Comparison of ENCODE assay signal across 22 cellular contexts in the genomic region with DNA sequence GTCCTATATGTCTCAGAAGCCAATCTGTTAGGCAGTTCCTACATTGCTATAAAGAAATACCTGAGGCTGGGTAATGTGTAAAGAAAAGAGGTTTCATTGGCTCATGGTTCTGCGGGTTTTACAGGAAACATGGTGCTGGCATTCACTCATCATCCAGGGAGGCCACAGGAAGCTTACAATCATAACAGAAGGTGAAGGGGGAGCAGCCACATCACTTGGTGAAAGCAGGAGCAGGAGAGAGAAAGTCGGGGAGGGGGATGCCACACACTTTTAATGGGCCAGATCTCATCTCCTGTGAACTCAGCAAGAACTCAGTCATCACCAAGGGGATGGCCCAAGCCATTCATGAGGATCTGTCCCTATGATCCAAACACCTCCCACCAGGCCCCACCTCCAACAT. TPM values are rescaled to one million over a fixed set of nuclear protein-coding genes. Genes with fewer than 3 reads are reported as not detected.
DNase-seq lines count a peak whose midpoint lies in the region; ATAC-seq, FAIRE-seq and TF ChIP-seq lines count a peak whose summit lies in the region.
"Had no signal": no experiment of that assay in that cellular context is flagged by ENCODE, and none has a peak within 500 bp of the region (broad histone marks: within the 10 kb centered on the region; RNA-seq: fewer than 3 reads in every experiment).

No MANE protein-coding gene starts in this region.

- H3K4me1 Mint-ChIP-seq in activated CD4-positive, alpha-beta memory T cell treated with anti-CD3 and anti-CD28 coated beads for 36 hours (ENCODE audit: low read depth): peaks cover 9% of the 10 kb centered on the region
- peaks cover 8% of the 10 kb centered on the region for H3K4me1 Mint-ChIP-seq in activated CD4-positive, alpha-beta memory T cell treated with anti-CD3 and anti-CD28 coated beads, Interleukin-2, amount 10 ng/mL, durations not matched to agents 7 days and 5 days
- H3K4me1 Mint-ChIP-seq in activated T-helper 17 cell treated with anti-CD3 and anti-CD28 coated beads, Interleukin-2, amount 50 U/mL, for 72 hours: peaks cover 6% of the 10 kb centered on the region
- H3K4me1 Mint-ChIP-seq in nephron progenitor cell: no peaks in the 10 kb centered on the region
- H3K4me1 Mint-ChIP-seq in activated T-cell treated with anti-CD3 and anti-CD28 coated beads, Interleukin-2, amount 50 U/mL, for 4 hours (ENCODE audit: low read depth): no peaks in the 10 kb centered on the region

- no peak for TF ChIP-seq POLR2A in GM12891 (IDR thresholded peaks at IDR 0.05; ENCODE audit: low read depth, low read length)

- intact Hi-C loops in activated CD4-positive, alpha-beta memory T cell treated with anti-CD3 and anti-CD28 coated beads for 36 hours (cut with micrococcal nuclease): no loop called here

- H3K4me3 Mint-ChIP-seq in activated CD4-positive, alpha-beta memory T cell treated with anti-CD3 and anti-CD28 coated beads for 36 hours: no peak overlapping the region
- no peak overlapping the region for H3K4me3 Mint-ChIP-seq in activated CD4-positive, alpha-beta memory T cell treated with anti-CD3 and anti-CD28 coated beads, Interleukin-2, amount 10 ng/mL, durations not matched to agents 7 days and 5 days
- H3K4me3 Mint-ChIP-seq in activated T-helper 17 cell treated with anti-CD3 and anti-CD28 coated beads, Interleukin-2, amount 50 U/mL, for 72 hours: no peak overlapping the region
- no peak overlapping the region for H3K4me3 Mint-ChIP-seq in nephron progenitor cell
- H3K4me3 Mint-ChIP-seq in activated T-cell treated with anti-CD3 and anti-CD28 coated beads, Interleukin-2, amount 50 U/mL, for 4 hours: no peak overlapping the region
- H3K4me3 Mint-ChIP-seq: CD14-positive monocyte; CD4-positive, alpha-beta T cell; CD8-positive, alpha-beta memory T cell had no signal

- no peak overlapping the region for H3K27ac Mint-ChIP-seq in activated CD4-positive, alpha-beta memory T cell treated with anti-CD3 and anti-CD28 coated beads for 36 hours
- no peak overlapping the region for H3K27ac Mint-ChIP-seq in activated CD4-positive, alpha-beta memory T cell treated with anti-CD3 and anti-CD28 coated beads, Interleukin-2, amount 10 ng/mL, durations not matched to agents 7 days and 5 days
- H3K27ac Mint-ChIP-seq in activated T-helper 17 cell treated with anti-CD3 and anti-CD28 coated beads, Interleukin-2, amount 50 U/mL, for 72 hours: peak overlapping the region; percentile 30
- peak overlapping the region; percentile 59 for H3K27ac Mint-ChIP-seq in nephron progenitor cell
- H3K27ac Mint-ChIP-seq: CD4-positive, alpha-beta T cell had no signal

- CTCF ChIA-PET in activated CD4-positive, alpha-beta memory T cell treated with anti-CD3 and anti-CD28 coated beads for 36 hours (lab: Charles Lee): interaction anchor here (0.6 kb wide), 1 partner anchor 271 kb away, joined by 3 read pairs; no protein-coding TSS in a partner anchor
- CTCF ChIA-PET in activated CD4-positive, alpha-beta memory T cell treated with anti-CD3 and anti-CD28 coated beads, Interleukin-2, amount 10 ng/mL, durations not matched to agents 7 days and 5 days (lab: Charles Lee): no interaction called here

- H3K9me3 Mint-ChIP-seq in activated CD4-positive, alpha-beta memory T cell treated with anti-CD3 and anti-CD28 coated beads for 36 hours: peaks cover 2% of the 10 kb centered on the region
- H3K9me3 Mint-ChIP-seq in activated CD4-positive, alpha-beta memory T cell treated with anti-CD3 and anti-CD28 coated beads, Interleukin-2, amount 10 ng/mL, durations not matched to agents 7 days and 5 days: peaks cover 15% of the 10 kb centered on the region
- no peaks in the 10 kb centered on the region for H3K9me3 Mint-ChIP-seq in activated T-helper 17 cell treated with anti-CD3 and anti-CD28 coated beads, Interleukin-2, amount 50 U/mL, for 72 hours
- no peaks in the 10 kb centered on the region for H3K9me3 Mint-ChIP-seq in nephron progenitor cell
- H3K9me3 Mint-ChIP-seq in activated T-cell treated with anti-CD3 and anti-CD28 coated beads, Interleukin-2, amount 50 U/mL, for 4 hours: no peaks in the 10 kb centered on the region
- H3K9me3 Mint-ChIP-seq: CD4-positive, alpha-beta T cell; CD8-positive, alpha-beta memory T cell had no signal

- FAIRE-seq in GM12891 (lab: Jason Lieb, UNC): no peak
- FAIRE-seq: A549, GM12892, H1 had no signal

- TF ChIP-seq CTCF in nephron progenitor cell (IDR thresholded peaks at IDR 0.05): no peak

- no peaks in the 10 kb centered on the region for H3K27me3 Mint-ChIP-seq in activated CD4-positive, alpha-beta memory T cell treated with anti-CD3 and anti-CD28 coated beads for 36 hours
- no peaks in the 10 kb centered on the region for H3K27me3 Mint-ChIP-seq in activated CD4-positive, alpha-beta memory T cell treated with anti-CD3 and anti-CD28 coated beads, Interleukin-2, amount 10 ng/mL, durations not matched to agents 7 days and 5 days
- no peaks in the 10 kb centered on the region for H3K27me3 Mint-ChIP-seq in activated T-helper 17 cell treated with anti-CD3 and anti-CD28 coated beads, Interleukin-2, amount 50 U/mL, for 72 hours
- H3K27me3 Mint-ChIP-seq in nephron progenitor cell (ENCODE audit: low read depth, poor library complexity): no peaks in the 10 kb centered on the region
- H3K27me3 Mint-ChIP-seq in activated T-cell treated with anti-CD3 and anti-CD28 coated beads, Interleukin-2, amount 50 U/mL, for 4 hours (ENCODE audit: low read depth): no peaks in the 10 kb centered on the region
- H3K27me3 Mint-ChIP-seq: CD4-positive, alpha-beta T cell; CD8-positive, alpha-beta memory T cell had no signal

- H3K36me3 Mint-ChIP-seq in activated CD4-positive, alpha-beta memory T cell treated with anti-CD3 and anti-CD28 coated beads for 36 hours: peaks cover 13% of the 10 kb centered on the region
- H3K36me3 Mint-ChIP-seq in activated CD4-positive, alpha-beta memory T cell treated with anti-CD3 and anti-CD28 coated beads, Interleukin-2, amount 10 ng/mL, durations not matched to agents 7 days and 5 days (ENCODE audit: low read depth): peaks cover 26% of the 10 kb centered on the region
- H3K36me3 Mint-ChIP-seq in activated T-helper 17 cell treated with anti-CD3 and anti-CD28 coated beads, Interleukin-2, amount 50 U/mL, for 72 hours (ENCODE audit: low read depth): peaks cover 19% of the 10 kb centered on the region
- peaks cover 39% of the 10 kb centered on the region for H3K36me3 Mint-ChIP-seq in nephron progenitor cell (ENCODE audit: low read depth)
- H3K36me3 Mint-ChIP-seq in activated T-cell treated with anti-CD3 and anti-CD28 coated beads, Interleukin-2, amount 50 U/mL, for 4 hours (ENCODE audit: insufficient read depth): peaks cover 15% of the 10 kb centered on the region

- POLR2A ChIA-PET in activated CD4-positive, alpha-beta memory T cell treated with anti-CD3 and anti-CD28 coated beads for 36 hours (lab: Charles Lee): no interaction called here
- POLR2A ChIA-PET in activated CD4-positive, alpha-beta memory T cell treated with anti-CD3 and anti-CD28 coated beads, Interleukin-2, amount 10 ng/mL, durations not matched to agents 7 days and 5 days (lab: Charles Lee): interaction anchor here (1.7 kb wide), 1 partner anchor 10 kb away, joined by 5 read pairs; a partner anchor contains a TSS

- ATAC-seq in activated T-helper 17 cell treated with anti-CD3 and anti-CD28 coated beads, Interleukin-2, amount 50 U/mL, for 72 hours (replicated peaks): peak; percentile 89
- ATAC-seq in activated T-cell treated with anti-CD3 and anti-CD28 coated beads, Interleukin-2, amount 50 U/mL, for 4 hours: no peak
- ATAC-seq: A549 had no signal

- DNase-seq in activated CD4-positive, alpha-beta memory T cell treated with anti-CD3 and anti-CD28 coated beads for 36 hours: peak; percentile 48
- no peak for DNase-seq in activated CD4-positive, alpha-beta memory T cell treated with anti-CD3 and anti-CD28 coated beads, Interleukin-2, amount 10 ng/mL, durations not matched to agents 7 days and 5 days
- DNase-seq in nephron progenitor cell: no peak
- no peak for DNase-seq in GM12891 (ENCODE audit: insufficient read length, low spot score)
- no peak for DNase-seq in activated T-cell treated with anti-CD3 and anti-CD28 coated beads, Interleukin-2, amount 50 U/mL, for 4 hours
- DNase-seq: 8988T; ACHN; AML-193; BE2C; CD4-positive, alpha-beta T cell; CD8-positive, alpha-beta memory T cell; DMS53; DMS79 treated with DMSO at 0.1 percent for 48 hours; GF-D8; GM23248; H7; HCEC 1CT had no signal

TF ChIP-seq in GM12891, 5 proteins besides CTCF, POLR2A, EP300 and RAD21:
- TF ChIP-seq POU2F2 (IDR thresholded peaks at IDR 0.05; ENCODE audit: low read depth, low read length) (no peak), POLR2AphosphoS5 (IDR thresholded peaks at IDR 0.05; ENCODE audit: low read depth, low read length) (no peak), SPI1 (IDR thresholded peaks at IDR 0.05; ENCODE audit: low read depth, low read length) (no peak), PAX5 (IDR thresholded peaks at IDR 0.05; ENCODE audit: insufficient read depth, low read length, severe bottlenecking) (no peak), TAF1 (IDR thresholded peaks at IDR 0.05; ENCODE audit: low read depth, low read length) (no peak)

RNA-seq across cellular contexts. Expression of a gene that starts 9.1 kb away (rescaled TPM):
- 1 to 10 TPM; 2.3 to 2.7 TPM for total RNA-seq in activated CD4-positive, alpha-beta memory T cell treated with anti-CD3 and anti-CD28 coated beads for 36 hours
- 1 to 10 TPM; 2.4 TPM for total RNA-seq in activated CD4-positive, alpha-beta memory T cell treated with anti-CD3 and anti-CD28 coated beads, Interleukin-2, amount 10 ng/mL, durations not matched to agents 7 days and 5 days
- 1 to 10 TPM; 1.9 to 2.6 TPM for total RNA-seq in activated T-helper 17 cell treated with anti-CD3 and anti-CD28 coated beads, Interleukin-2, amount 50 U/mL, for 72 hours
- 0.37 TPM for polyA plus RNA-seq in GM12891 (2012; ENCODE audit: low read depth, missing spikeins)
- 1 to 10 TPM; 1.7 to 2.0 (median 1.7) TPM for total RNA-seq in activated T-cell treated with anti-CD3 and anti-CD28 coated beads, Interleukin-2, amount 50 U/mL, for 4 hours

RNA-seq across cellular contexts. Expression of a gene that starts 10.3 kb away (rescaled TPM):
- 1 to 10 TPM; 4.8 TPM for total RNA-seq in activated CD4-positive, alpha-beta memory T cell treated with anti-CD3 and anti-CD28 coated beads for 36 hours
- 1 to 10 TPM; 5.6 to 6.2 TPM for total RNA-seq in activated CD4-positive, alpha-beta memory T cell treated with anti-CD3 and anti-CD28 coated beads, Interleukin-2, amount 10 ng/mL, durations not matched to agents 7 days and 5 days
- 1 to 10 TPM; 5.1 to 6.7 TPM for total RNA-seq in activated T-helper 17 cell treated with anti-CD3 and anti-CD28 coated beads, Interleukin-2, amount 50 U/mL, for 72 hours
- 3.7 TPM for polyA plus RNA-seq in GM12891 (2012; ENCODE audit: low read depth, missing spikeins)
- total RNA-seq in activated T-cell treated with anti-CD3 and anti-CD28 coated beads, Interleukin-2, amount 50 U/mL, for 4 hours: 1 to 10 TPM; 7.6 to 8.8 (median 7.7) TPM

Comparison
In these comparisons a context has a peak if more than half of its experiments do, and no peak if none do; other contexts are left out.
1. H3K27ac Mint-ChIP-seq: peak in activated T-helper 17 cell treated with anti-CD3 and anti-CD28 coated beads, Interleukin-2, amount 50 U/mL, for 72 hours (single experiment) and nephron progenitor cell (single experiment); none in activated CD4-positive, alpha-beta memory T cell treated with anti-CD3 and anti-CD28 coated beads for 36 hours (single experiment) and activated CD4-positive, alpha-beta memory T cell treated with anti-CD3 and anti-CD28 coated beads, Interleukin-2, amount 10 ng/mL, durations not matched to agents 7 days and 5 days (single experiment).